Comparison of ENCODE assay signal across 26 cellular contexts in genomic region chr7:3128857-3129256, GRCh38.
"Had no signal": no experiment of that assay in that cellular context is flagged by ENCODE, and none has a peak within 500 bp of the region (broad histone marks: within the 10 kb centered on the region; RNA-seq: fewer than 3 reads in every experiment).

No MANE protein-coding gene starts in this region.

- DNase-seq: islet precursor cell; left ventricle myocardium inferior; mesendoderm; naive B cell; natural killer cell; nephron progenitor cell; occipital lobe; ovary; stimulated activated CD4-positive, alpha-beta T cell treated with anti-CD3 and anti-CD28 coated beads, Interleukin-12 subunit alpha, Interleukin-12 subunit beta, amount 100 ng/mL, for 4 hours; stimulated activated CD4-positive, alpha-beta T cell treated with anti-CD3 and anti-CD28 coated beads, Interleukin-15, amount 100 ng/mL, for 24 hours; stimulated activated CD4-positive, alpha-beta T cell treated with anti-CD3 and anti-CD28 coated beads, Interleukin-2, amount 100 ng/mL, for 24 hours; stimulated activated CD4-positive, alpha-beta T cell treated with anti-CD3 and anti-CD28 coated beads, Interleukin-4, amount 100 ng/mL, for 1 hour; stimulated activated naive B cell treated with anti-CD40 and anti-IgM and Interleukin-4, amounts not matched to agents 10 μg/mL and 1 μg/mL and 100 μg/mL, for 72 hours; stimulated activated naive CD8-positive, alpha-beta T cell treated with anti-CD3 and anti-CD28 coated beads, Interleukin-15, Interleukin-2, amounts not matched to agents 100 U/mL and 50 U/mL, for 24 hours; stomach; testis; thyroid gland; transverse colon; upper lobe of left lung; uterus had no signal

- H3K27ac ChIP-seq: left ventricle myocardium inferior, neural progenitor cell, neutrophil, ovary, right atrium auricular region, skin epidermis, stomach, testis, thyroid gland, transverse colon, upper lobe of left lung, uterus had no signal

- H3K4me1 ChIP-seq: left ventricle myocardium inferior, neural progenitor cell, right atrium auricular region, stomach, testis, thyroid gland, transverse colon, upper lobe of left lung, uterus had no signal

- H3K4me2 ChIP-seq: neural progenitor cell had no signal

- H3K36me3 ChIP-seq: left ventricle myocardium inferior, neural progenitor cell, neutrophil, ovary, right atrium auricular region, stomach, thyroid gland, transverse colon, upper lobe of left lung, uterus had no signal

- H3K9ac ChIP-seq: neural progenitor cell had no signal

- H3K9me3 ChIP-seq: left ventricle myocardium inferior, neutrophil, ovary, right atrium auricular region, stomach, testis, thyroid gland, transverse colon, upper lobe of left lung, uterus had no signal

- H3K4me3 ChIP-seq: left ventricle myocardium inferior, lung, neural progenitor cell, ovary, right atrium auricular region, skin epidermis, stomach, testis, thyroid gland, transverse colon, upper lobe of left lung, uterus had no signal

- H3K27me3 ChIP-seq: neural progenitor cell, ovary, right atrium auricular region, stomach, testis, thyroid gland, transverse colon, upper lobe of left lung, uterus had no signal

- ATAC-seq: natural killer cell; sciatic nerve; stimulated activated naive B cell treated with anti-CD40 and anti-IgM and Interleukin-4, amounts not matched to agents 10 μg/mL and 1 μg/mL and 100 μg/mL, for 72 hours; stimulated activated naive CD8-positive, alpha-beta T cell treated with anti-CD3 and anti-CD28 coated beads, Interleukin-15, Interleukin-2, amounts not matched to agents 100 U/mL and 50 U/mL, for 24 hours had no signal

- H2AFZ ChIP-seq: neural progenitor cell had no signal
